In the genomic region with DNA sequence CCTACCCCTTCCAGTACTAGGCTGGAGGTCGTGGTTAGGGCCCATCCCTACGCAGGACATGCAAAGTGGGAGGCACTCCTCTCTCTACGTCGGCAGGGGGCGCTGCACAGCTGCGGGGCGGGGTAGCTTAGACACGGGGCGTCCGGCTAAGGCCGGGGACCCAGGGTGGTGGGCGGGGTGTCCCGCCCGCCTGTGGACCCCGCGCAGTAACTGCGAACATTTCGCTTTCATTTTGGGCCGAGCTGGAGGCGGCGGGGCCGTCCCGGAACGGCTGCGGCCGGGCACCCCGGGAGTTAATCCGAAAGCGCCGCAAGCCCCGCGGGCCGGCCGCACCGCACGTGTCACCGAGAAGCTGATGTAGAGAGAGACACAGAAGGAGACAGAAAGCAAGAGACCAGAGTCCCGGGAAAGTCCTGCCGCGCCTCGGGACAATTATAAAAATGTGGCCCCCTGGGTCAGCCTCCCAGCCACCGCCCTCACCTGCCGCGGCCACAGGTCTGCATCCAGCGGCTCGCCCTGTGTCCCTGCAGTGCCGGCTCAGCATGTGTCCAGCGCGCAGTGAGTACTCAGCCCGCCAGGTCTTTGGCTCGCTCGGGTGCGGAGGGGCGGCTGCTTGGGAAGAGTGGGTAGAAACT, we compare ENCODE assay signal across 8 cellular contexts. TPM values are rescaled to one million over a fixed set of nuclear protein-coding genes. Genes with fewer than 3 reads are reported as not detected.
DNase-seq lines count a peak whose midpoint lies in the region; ATAC-seq and TF ChIP-seq lines count a peak whose summit lies in the region.

Gene IL12A (plus strand): TSS at position 219 of the 635 bp plus-strand sequence.

- no peaks in the 10 kb centered on the region for H3K9me3 Mint-ChIP-seq in activated CD4-positive, alpha-beta T cell treated with anti-CD3 and anti-CD28 coated beads for 36 hours (ENCODE audit: low read depth)

- H3K27me3 ChIP-seq in right lobe of liver, result no peaks in the 10 kb centered on the region

- no peaks in the 10 kb centered on the region for H3K9me3 ChIP-seq in right lobe of liver

- CTCF ChIA-PET in activated CD4-positive, alpha-beta T cell treated with anti-CD3 and anti-CD28 coated beads for 36 hours (lab: Charles Lee), result interaction anchor here (0.5 to 7.1 kb wide), 16 partner anchors 9 to 1142 kb away, joined by 3 to 92 read pairs (median 4); no protein-coding TSS in a partner anchor

- TF ChIP-seq CTCF in coronary artery (IDR thresholded peaks at IDR 0.05) (peak; percentile 93), right lobe of liver (IDR thresholded peaks at IDR 0.05) (peak; percentile 85 to 98 (median 94))

- H3K36me3 Mint-ChIP-seq in activated CD4-positive, alpha-beta T cell treated with anti-CD3 and anti-CD28 coated beads for 36 hours (ENCODE audit: low read depth), result no peaks in the 10 kb centered on the region

- peaks cover 0 to 10% (median 0%) of the 10 kb centered on the region in 4 donors for H3K4me1 ChIP-seq in right lobe of liver

- H3K4me3 Mint-ChIP-seq in activated CD4-positive, alpha-beta T cell treated with anti-CD3 and anti-CD28 coated beads for 36 hours, result peak within 1 kb of the TSS; percentile 52

- ATAC-seq in HG02852 (IDR thresholded peaks at IDR 0.05; ENCODE audit: unreplicated experiment) (peak; percentile 91), right lobe of liver (peak; percentile 94 to 98 (median 96))
- peak; percentile 95 for ATAC-seq in activated CD4-positive, alpha-beta T cell treated with anti-CD3 and anti-CD28 coated beads for 36 hours

- H3K4me3 ChIP-seq in coronary artery, result peak within 1 kb of the TSS; percentile 72
- H3K4me3 ChIP-seq in right lobe of liver, result peak within 1 kb of the TSS; percentile 66 to 69 (median 68)

- H3K36me3 ChIP-seq in right lobe of liver, result no peaks in the 10 kb centered on the region

- peak within 1 kb of the TSS; percentile 44 for H3K27ac Mint-ChIP-seq in activated CD4-positive, alpha-beta T cell treated with anti-CD3 and anti-CD28 coated beads for 36 hours

- DNase-seq in SIG-M5 treated with dmso at 0.1 percent for 504 hours (lab: John Stamatoyannopoulos, UW; ENCODE audit: unreplicated experiment) (peak; percentile 67), SIG-M5 (lab: John Stamatoyannopoulos, UW) (no peak), NCI-H2107 treated with DMSO at 0.1 percent for 48 hours (lab: John Stamatoyannopoulos, UW; ENCODE audit: unreplicated experiment) (peak; percentile 40), coronary artery (ENCODE audit: low spot score) (peak; percentile 81), right lobe of liver (peak; percentile 80 to 87 (median 85))
- peak; percentile 88 for DNase-seq in activated CD4-positive, alpha-beta T cell treated with anti-CD3 and anti-CD28 coated beads for 36 hours
- peak; percentile 75 to 77 for DNase-seq in stimulated activated CD4-positive, alpha-beta T cell treated with anti-CD3 and anti-CD28 coated beads, Interleukin-4, amount 100 ng/mL, for 4 hours

- TF ChIP-seq POLR2A in right lobe of liver (IDR thresholded peaks at IDR 0.05), result no peak

- 0% methylated on average over 4 of the region's 54 CpGs for WGBS in right lobe of liver (ENCODE audit: insufficient coverage, low coverage, low lambda C conversion rate, missing lambda C conversion rate)

- H3K27me3 Mint-ChIP-seq in activated CD4-positive, alpha-beta T cell treated with anti-CD3 and anti-CD28 coated beads for 36 hours, result peaks cover 13% of the 10 kb centered on the region

- POLR2A ChIA-PET in activated CD4-positive, alpha-beta T cell treated with anti-CD3 and anti-CD28 coated beads for 36 hours (lab: Charles Lee), result interaction anchor here (0.6 kb wide), 1 partner anchor 9 kb away, joined by 3 read pairs; no protein-coding TSS in a partner anchor

- H3K27ac ChIP-seq in coronary artery, result no peak within 1 kb of the TSS
- no peak within 1 kb of the TSS for H3K27ac ChIP-seq in right lobe of liver

- H3K4me1 Mint-ChIP-seq in activated CD4-positive, alpha-beta T cell treated with anti-CD3 and anti-CD28 coated beads for 36 hours, result peaks cover 21% of the 10 kb centered on the region

- intact Hi-C loops in activated CD4-positive, alpha-beta T cell treated with anti-CD3 and anti-CD28 coated beads for 36 hours (cut with DNase I, micrococcal nuclease), result loop anchor here (1.0 to 5.0 kb wide), 3 partner anchors 15 to 424 kb away; no protein-coding TSS in a partner anchor
- intact Hi-C loops in right lobe of liver (cut with DNase I), result no loop called here

RNA-seq across cellular contexts. Expression of gene IL12A, which starts in this region (rescaled TPM):
- not detected for total RNA-seq in activated CD4-positive, alpha-beta T cell treated with anti-CD3 and anti-CD28 coated beads for 36 hours
- under 1 TPM in 1 of 6 experiments, not detected in 5; 0.55 TPM for total RNA-seq in right lobe of liver

Comparison
In these comparisons a context has a peak if more than half of its experiments do, and no peak if none do; other contexts are left out.
1. Peak in DNase-seq and ATAC-seq in activated CD4-positive, alpha-beta T cell treated with anti-CD3 and anti-CD28 coated beads for 36 hours; RNA of the gene not detected or under 1 TPM.
2. Peak in DNase-seq, ATAC-seq and H3K4me3 ChIP-seq in right lobe of liver; RNA of the gene not detected or under 1 TPM.
3. intact Hi-C loops: an anchor here in activated CD4-positive, alpha-beta T cell treated with anti-CD3 and anti-CD28 coated beads for 36 hours (1.0 to 5.0 kb wide); none called in right lobe of liver.